In the genomic region with DNA sequence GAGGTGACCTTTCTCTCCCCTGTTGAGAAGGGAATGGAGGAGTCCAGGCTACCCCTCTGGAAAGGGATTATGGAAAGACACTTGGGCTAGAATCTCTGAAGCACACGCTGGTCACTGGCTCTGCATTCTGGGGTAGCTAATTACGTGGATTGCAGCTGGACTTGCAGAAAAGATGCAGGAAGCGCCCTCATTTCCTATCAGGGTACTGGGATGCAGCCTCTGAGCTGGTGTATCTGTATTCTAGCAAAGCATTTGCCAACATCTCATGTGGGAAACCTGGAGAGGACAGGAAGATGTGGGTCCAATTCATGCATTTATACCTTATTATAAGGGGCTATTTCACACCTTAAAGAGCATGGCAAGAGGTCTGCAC, we compare ENCODE assay signal across 13 cellular contexts. TPM values are rescaled to one million over a fixed set of nuclear protein-coding genes. Genes with fewer than 3 reads are reported as not detected.
DNase-seq lines count a peak whose midpoint lies in the region; ATAC-seq and TF ChIP-seq lines count a peak whose summit lies in the region.
"Had no signal": no experiment of that assay in that cellular context is flagged by ENCODE, and none has a peak within 500 bp of the region (broad histone marks: within the 10 kb centered on the region; RNA-seq: fewer than 3 reads in every experiment).

No MANE protein-coding gene starts in this region.

- CTCF ChIA-PET in activated CD4-positive, alpha-beta T cell treated with anti-CD3 and anti-CD28 coated beads for 36 hours (lab: Charles Lee), result interaction anchor here (0.7 to 7.5 kb wide), 4 partner anchors 41 to 53 kb away, joined by 3 to 71 read pairs (median 4); a partner anchor contains a TSS
- CTCF ChIA-PET in OCI-LY7 (lab: Charles Lee; ENCODE audit: unreplicated experiment), result interaction anchor here (1.2 kb wide), 2 partner anchors 38 to 50 kb away, joined by 3 to 4 read pairs; no protein-coding TSS in a partner anchor

- BruUV-seq in OCI-LY7 (replicated peaks; lab: Mats Ljungman, UMichigan), result no TSS peak

- H3K27me3 Mint-ChIP-seq in activated CD4-positive, alpha-beta T cell treated with anti-CD3 and anti-CD28 coated beads for 36 hours, result no peaks in the 10 kb centered on the region

- DNase-seq in activated CD4-positive, alpha-beta T cell treated with anti-CD3 and anti-CD28 coated beads for 36 hours, result no peak
- DNase-seq in activated CD4-positive, alpha-beta T cell treated with anti-CD3 and anti-CD28 coated beads, Interleukin-2, amount 50 U/mL, for 48 hours, result no peak
- DNase-seq in OCI-LY7 (ENCODE audit: low spot score), result no peak
- no peak for DNase-seq in stimulated activated effector memory CD8-positive, alpha-beta T cell treated with anti-CD3 and anti-CD28 coated beads, Interleukin-12 subunit alpha, Interleukin-12 subunit beta, amount 100 ng/mL, for 72 hours (ENCODE audit: low spot score in 2 of 2)
- no peak for DNase-seq in NCI-H1105 (lab: John Stamatoyannopoulos, UW)
- DNase-seq in sciatic nerve (ENCODE audit: low spot score), result no peak
- DNase-seq: MG63; NCI-H2107; SJCRH30; stimulated activated CD4-positive, alpha-beta T cell treated with anti-CD3 and anti-CD28 coated beads, Interleukin-2, amount 100 ng/mL, for 24 hours had no signal

- no peaks in the 10 kb centered on the region for H3K9me2 ChIP-seq in OCI-LY7 (ENCODE audit: insufficient read depth, low read length)

- no peaks in the 10 kb centered on the region for H4K20me1 ChIP-seq in OCI-LY7 (ENCODE audit: insufficient read depth, low read length)

- peaks cover 51% of the 10 kb centered on the region for H3K4me1 ChIP-seq in OCI-LY7 (ENCODE audit: insufficient read depth, low read length, poor library complexity, severe bottlenecking)

- POLR2A ChIA-PET in activated CD4-positive, alpha-beta T cell treated with anti-CD3 and anti-CD28 coated beads for 36 hours (lab: Charles Lee), result interaction anchor here (0.8 to 1.1 kb wide), 2 partner anchors 13 to 78 kb away, joined by 3 read pairs; no protein-coding TSS in a partner anchor
- POLR2A ChIA-PET in OCI-LY7 (lab: Charles Lee), result interaction anchor here (0.6 to 3.9 kb wide), 6 partner anchors 25 to 430 kb away, joined by 3 to 22 read pairs (median 4); no protein-coding TSS in a partner anchor

- no peaks in the 10 kb centered on the region for H3K79me2 ChIP-seq in OCI-LY7 (ENCODE audit: insufficient read depth, low read depth, low read length)
- H3K79me2 ChIP-seq: hepatocyte had no signal

- H3K9me3 ChIP-seq in OCI-LY7 (ENCODE audit: low read length), result no peaks in the 10 kb centered on the region
- H3K9me3 ChIP-seq: MG63, SJCRH30 had no signal

- H3K4me1 Mint-ChIP-seq in activated CD4-positive, alpha-beta T cell treated with anti-CD3 and anti-CD28 coated beads for 36 hours, result peaks cover 88% of the 10 kb centered on the region
- H3K4me1 Mint-ChIP-seq in stimulated activated effector memory CD8-positive, alpha-beta T cell treated with anti-CD3 and anti-CD28 coated beads, Interleukin-12 subunit alpha, Interleukin-12 subunit beta, amount 100 ng/mL, for 72 hours, result peaks cover 94% of the 10 kb centered on the region

- no peaks in the 10 kb centered on the region for H3K9me3 Mint-ChIP-seq in activated CD4-positive, alpha-beta T cell treated with anti-CD3 and anti-CD28 coated beads for 36 hours (ENCODE audit: low read depth)
- H3K9me3 Mint-ChIP-seq in stimulated activated effector memory CD8-positive, alpha-beta T cell treated with anti-CD3 and anti-CD28 coated beads, Interleukin-12 subunit alpha, Interleukin-12 subunit beta, amount 100 ng/mL, for 72 hours, result no peaks in the 10 kb centered on the region

- no peak for ATAC-seq in activated CD4-positive, alpha-beta T cell treated with anti-CD3 and anti-CD28 coated beads for 36 hours
- no peak for ATAC-seq in stimulated activated effector memory CD8-positive, alpha-beta T cell treated with anti-CD3 and anti-CD28 coated beads, Interleukin-12 subunit alpha, Interleukin-12 subunit beta, amount 100 ng/mL, for 72 hours
- no peak for ATAC-seq in GM19455 (IDR thresholded peaks at IDR 0.05; ENCODE audit: unreplicated experiment)
- ATAC-seq in sciatic nerve, result no peak

- intact Hi-C loops in activated CD4-positive, alpha-beta T cell treated with anti-CD3 and anti-CD28 coated beads for 36 hours (cut with DNase I, micrococcal nuclease), result loop anchor here in 1 of 2 experiments (2.0 kb wide), 1 partner anchor 45 kb away; a partner anchor contains a TSS
- intact Hi-C loops in OCI-LY7 (cut with micrococcal nuclease; ENCODE audit: unreplicated experiment) (loop anchor here (10.0 kb wide), 1 partner anchor 325 kb away; no protein-coding TSS in a partner anchor), sciatic nerve (cut with DNase I) (no loop called here)

- peaks cover 62% of the 10 kb centered on the region for H3K36me3 Mint-ChIP-seq in activated CD4-positive, alpha-beta T cell treated with anti-CD3 and anti-CD28 coated beads for 36 hours (ENCODE audit: low read depth)
- peaks cover 100% of the 10 kb centered on the region for H3K36me3 Mint-ChIP-seq in stimulated activated effector memory CD8-positive, alpha-beta T cell treated with anti-CD3 and anti-CD28 coated beads, Interleukin-12 subunit alpha, Interleukin-12 subunit beta, amount 100 ng/mL, for 72 hours

- H3K27ac Mint-ChIP-seq in activated CD4-positive, alpha-beta T cell treated with anti-CD3 and anti-CD28 coated beads for 36 hours, result peak overlapping the region; percentile 84
- peak overlapping the region; percentile 85 for H3K27ac Mint-ChIP-seq in stimulated activated effector memory CD8-positive, alpha-beta T cell treated with anti-CD3 and anti-CD28 coated beads, Interleukin-12 subunit alpha, Interleukin-12 subunit beta, amount 100 ng/mL, for 72 hours

- TF ChIP-seq CTCF in OCI-LY7 (conservative IDR thresholded peaks at IDR 0.05; ENCODE audit: low read length), result no peak

- peak overlapping the region; percentile 76 for H2AFZ ChIP-seq in OCI-LY7 (ENCODE audit: low read length)
- H2AFZ ChIP-seq: hepatocyte had no signal

- H3K4me2 ChIP-seq in OCI-LY7 (ENCODE audit: low read length), result peak overlapping the region; percentile 46
- H3K4me2 ChIP-seq: hepatocyte had no signal

- H3K27ac ChIP-seq in OCI-LY7 (ENCODE audit: low read depth, low read length, poor library complexity, severe bottlenecking), result peak overlapping the region; percentile 34
- H3K27ac ChIP-seq in cingulate gyrus (ENCODE audit: low read depth, low read length), result peak overlapping the region; percentile 52
- H3K27ac ChIP-seq: SJCRH30 had no signal

- H3K36me3 ChIP-seq in OCI-LY7 (ENCODE audit: insufficient read depth, low read length), result no peaks in the 10 kb centered on the region

- no peak overlapping the region for H3K4me3 Mint-ChIP-seq in activated CD4-positive, alpha-beta T cell treated with anti-CD3 and anti-CD28 coated beads for 36 hours
- peak overlapping the region; percentile 53 for H3K4me3 Mint-ChIP-seq in stimulated activated effector memory CD8-positive, alpha-beta T cell treated with anti-CD3 and anti-CD28 coated beads, Interleukin-12 subunit alpha, Interleukin-12 subunit beta, amount 100 ng/mL, for 72 hours

- no peak overlapping the region for H3K4me3 ChIP-seq in OCI-LY7 (ENCODE audit: low read depth, low read length, poor library complexity, severe bottlenecking)
- H3K4me3 ChIP-seq: hepatocyte, MG63, SJCRH30 had no signal

RNA-seq across cellular contexts. Expression of a gene that starts 44.3 kb away (rescaled TPM):
- 100 to 1,000 TPM; 239 to 272 TPM for total RNA-seq in activated CD4-positive, alpha-beta T cell treated with anti-CD3 and anti-CD28 coated beads for 36 hours
- total RNA-seq in OCI-LY7 (2014; rRNA removed; shearing (Covaris generic)), result 1.2 and 1.8 TPM in 2 replicates
- 3.4 and 6.4 TPM in 2 replicates for total RNA-seq in OCI-LY7 (2022)
- total RNA-seq in sciatic nerve, result 127 TPM

Comparison
In these comparisons a context has a peak if more than half of its experiments do, and no peak if none do; other contexts are left out.
1. RNA of a gene that starts 44.3 kb away (total RNA-seq): 239 to 272 TPM in activated CD4-positive, alpha-beta T cell treated with anti-CD3 and anti-CD28 coated beads for 36 hours and 127 TPM in sciatic nerve (single experiment); 1.2 to 6.4 TPM in OCI-LY7; every median in the first group is over 10 times any median in the second.